Comparison of ENCODE assay signal across 8 cellular contexts in genomic region chr22:45413368-45414211, GRCh38. TPM values are rescaled to one million over a fixed set of nuclear protein-coding genes. Genes with fewer than 3 reads are reported as not detected.
DNase-seq lines count a peak whose midpoint lies in the region; ATAC-seq and TF ChIP-seq lines count a peak whose summit lies in the region.

A gene with protein sequence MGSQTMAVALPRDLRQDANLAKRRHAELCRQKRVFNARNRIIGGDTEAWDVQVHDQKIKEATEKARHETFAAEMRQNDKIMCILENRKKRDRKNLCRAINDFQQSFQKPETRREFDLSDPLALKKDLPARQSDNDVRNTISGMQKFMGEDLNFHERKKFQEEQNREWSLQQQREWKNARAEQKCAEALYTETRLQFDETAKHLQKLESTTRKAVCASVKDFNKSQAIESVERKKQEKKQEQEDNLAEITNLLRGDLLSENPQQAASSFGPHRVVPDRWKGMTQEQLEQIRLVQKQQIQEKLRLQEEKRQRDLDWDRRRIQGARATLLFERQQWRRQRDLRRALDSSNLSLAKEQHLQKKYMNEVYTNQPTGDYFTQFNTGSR (plus strand): TSS chr22:45413693. CDS start chr22:45413887, 194 bp downstream.
Gene SMC1B (minus strand): TSS chr22:45413599. CDS start chr22:45413567, 32 bp downstream.

- in situ Hi-C loops in GM13976 (cut with MboI; ENCODE audit: low sequenced_read_pairs, unreplicated experiment): no loop called here

- peak within 1 kb of the TSS; percentile 64 for H3K4me3 ChIP-seq in choroid plexus epithelial cell (ENCODE audit: low read depth, low read length)

- no peaks in the 10 kb centered on the region for H3K9me3 Mint-ChIP-seq in activated CD4-positive, alpha-beta T cell treated with anti-CD3 and anti-CD28 coated beads for 36 hours (ENCODE audit: low read depth)

- H3K27ac Mint-ChIP-seq in activated CD4-positive, alpha-beta T cell treated with anti-CD3 and anti-CD28 coated beads for 36 hours: peak within 1 kb of the TSS; percentile 75

- ATAC-seq in activated CD4-positive, alpha-beta T cell treated with anti-CD3 and anti-CD28 coated beads for 36 hours: peak; percentile 96
- ATAC-seq in left colon (peak; percentile 98), HG03378 (IDR thresholded peaks at IDR 0.05; ENCODE audit: unreplicated experiment) (no peak), GM21825 (IDR thresholded peaks at IDR 0.05; ENCODE audit: unreplicated experiment) (no peak)

- H3K4me1 Mint-ChIP-seq in activated CD4-positive, alpha-beta T cell treated with anti-CD3 and anti-CD28 coated beads for 36 hours: peaks cover 10% of the 10 kb centered on the region

- POLR2A ChIA-PET in activated CD4-positive, alpha-beta T cell treated with anti-CD3 and anti-CD28 coated beads for 36 hours (lab: Charles Lee): interaction anchor here (1.1 kb wide), 1 partner anchor 91 kb away, joined by 4 read pairs; no protein-coding TSS in a partner anchor

- TF ChIP-seq CTCF in GM13976 (IDR thresholded peaks at IDR 0.05; ENCODE audit: borderline replicate concordance, control extremely low read depth, extremely low read depth, insufficient read depth, missing control alignments) (no peak), choroid plexus epithelial cell (conservative IDR thresholded peaks at IDR 0.05; ENCODE audit: low read depth, low read length) (no peak)

- DNase-seq in GM13976 (ENCODE audit: low spot score): peak; percentile 93
- DNase-seq in NCI-H2029 treated with DMSO at 0.1 percent for 48 hours (lab: John Stamatoyannopoulos, UW): peak; percentile 65
- DNase-seq in activated CD4-positive, alpha-beta T cell treated with anti-CD3 and anti-CD28 coated beads for 36 hours: peak; percentile 93
- DNase-seq in choroid plexus epithelial cell (ENCODE audit: low read depth): peak; percentile 73
- DNase-seq in left colon: peak; percentile 78
- peak; percentile 92 for DNase-seq in stimulated activated CD4-positive, alpha-beta T cell treated with anti-CD3 and anti-CD28 coated beads, Interleukin-15, amount 100 ng/mL, for 24 hours

- peak within 1 kb of the TSS; percentile 78 for H3K4me3 Mint-ChIP-seq in activated CD4-positive, alpha-beta T cell treated with anti-CD3 and anti-CD28 coated beads for 36 hours

- CTCF ChIA-PET in activated CD4-positive, alpha-beta T cell treated with anti-CD3 and anti-CD28 coated beads for 36 hours (lab: Charles Lee): interaction anchor here (0.5 to 1.1 kb wide), 4 partner anchors 23 to 101 kb away, joined by 3 to 4 read pairs (median 4); no protein-coding TSS in a partner anchor

- H3K36me3 Mint-ChIP-seq in activated CD4-positive, alpha-beta T cell treated with anti-CD3 and anti-CD28 coated beads for 36 hours (ENCODE audit: low read depth): peaks cover 6% of the 10 kb centered on the region

- intact Hi-C loops in activated CD4-positive, alpha-beta T cell treated with anti-CD3 and anti-CD28 coated beads for 36 hours (cut with DNase I, micrococcal nuclease): loop anchor here in 1 of 2 experiments (1.0 kb wide), 4 partner anchors 22 to 194 kb away; partner anchors contain the start of gene FAM118A
- intact Hi-C loops in left colon (cut with DNase I, micrococcal nuclease): no loop called here

- peaks cover 8% of the 10 kb centered on the region for H3K27me3 Mint-ChIP-seq in activated CD4-positive, alpha-beta T cell treated with anti-CD3 and anti-CD28 coated beads for 36 hours

RNA-seq across cellular contexts. Expression of the first gene that starts in this region (rescaled TPM):
- 1 to 10 TPM; 6.3 to 7.8 TPM for total RNA-seq in activated CD4-positive, alpha-beta T cell treated with anti-CD3 and anti-CD28 coated beads for 36 hours
- total RNA-seq in left colon: 1 to 10 TPM in 1 of 2 donors, under 1 TPM in 1; 0.84 to 1.2 TPM

RNA-seq across cellular contexts. Expression of gene SMC1B, which starts in this region (rescaled TPM):
- under 1 TPM; 0.62 to 0.67 TPM for total RNA-seq in activated CD4-positive, alpha-beta T cell treated with anti-CD3 and anti-CD28 coated beads for 36 hours
- total RNA-seq in left colon: not detected

Comparison
In these comparisons a context has a peak if more than half of its experiments do, and no peak if none do; other contexts are left out.
1. ATAC-seq: peak in activated CD4-positive, alpha-beta T cell treated with anti-CD3 and anti-CD28 coated beads for 36 hours (single experiment) and left colon (single experiment); none in HG03378 (single experiment) and GM21825 (single experiment).
2. Peak in every context shown above with its lines, with median percentiles within 50 percentile points of each other: DNase-seq.